Comparison of ENCODE assay signal across 1 cellular context in the genomic region with DNA sequence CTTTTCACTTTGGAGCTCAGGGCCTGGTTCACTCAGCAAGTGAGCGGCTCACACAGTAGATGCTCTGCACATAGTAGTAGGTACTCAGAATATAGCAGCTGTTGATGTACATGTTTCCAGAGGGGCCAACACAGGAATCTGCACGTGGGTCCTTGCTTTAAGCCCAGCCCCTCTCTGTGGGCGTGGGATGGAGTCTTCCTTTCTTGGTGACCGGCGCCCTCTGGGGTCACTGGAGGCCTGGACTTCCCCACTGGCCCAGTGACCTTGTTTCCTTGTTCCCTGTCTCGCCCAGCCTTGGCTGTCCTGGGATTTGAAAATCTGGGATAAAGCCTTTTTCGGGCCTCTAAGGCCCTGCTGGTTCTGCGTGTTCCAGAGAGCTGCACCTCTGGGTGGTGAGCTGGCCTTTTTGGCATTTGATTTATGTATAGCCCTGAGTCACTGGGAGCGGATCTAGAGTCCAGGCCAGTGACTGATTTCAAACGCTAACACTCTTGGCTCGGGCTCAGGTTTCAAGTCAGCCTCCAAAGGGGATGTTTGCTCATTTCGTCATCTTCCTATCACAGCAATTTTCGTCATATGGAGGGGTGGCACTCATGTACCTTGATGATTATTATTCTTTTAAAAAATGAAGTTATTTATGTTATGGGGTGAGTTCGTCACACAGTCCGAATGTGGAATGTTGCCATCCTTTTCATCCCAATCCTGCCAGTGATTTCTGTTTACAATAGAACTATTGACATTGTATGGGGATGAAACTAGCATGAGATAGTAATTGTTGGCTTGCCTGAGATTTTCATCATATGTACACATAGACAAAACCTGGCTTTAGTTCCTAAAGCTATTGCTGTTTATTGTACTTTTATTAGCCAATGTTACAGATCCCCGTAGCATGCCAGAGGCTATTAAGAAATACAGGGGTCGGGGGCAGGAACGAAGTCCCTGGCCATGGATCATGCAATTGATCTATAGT.
TF ChIP-seq lines count a peak whose summit lies in the region.

No MANE protein-coding gene starts in this region.

TF ChIP-seq in K562, 482 proteins besides CTCF, POLR2A, EP300 and RAD21 (continued from another document and continues in another):
- TF ChIP-seq, protein P1, sequence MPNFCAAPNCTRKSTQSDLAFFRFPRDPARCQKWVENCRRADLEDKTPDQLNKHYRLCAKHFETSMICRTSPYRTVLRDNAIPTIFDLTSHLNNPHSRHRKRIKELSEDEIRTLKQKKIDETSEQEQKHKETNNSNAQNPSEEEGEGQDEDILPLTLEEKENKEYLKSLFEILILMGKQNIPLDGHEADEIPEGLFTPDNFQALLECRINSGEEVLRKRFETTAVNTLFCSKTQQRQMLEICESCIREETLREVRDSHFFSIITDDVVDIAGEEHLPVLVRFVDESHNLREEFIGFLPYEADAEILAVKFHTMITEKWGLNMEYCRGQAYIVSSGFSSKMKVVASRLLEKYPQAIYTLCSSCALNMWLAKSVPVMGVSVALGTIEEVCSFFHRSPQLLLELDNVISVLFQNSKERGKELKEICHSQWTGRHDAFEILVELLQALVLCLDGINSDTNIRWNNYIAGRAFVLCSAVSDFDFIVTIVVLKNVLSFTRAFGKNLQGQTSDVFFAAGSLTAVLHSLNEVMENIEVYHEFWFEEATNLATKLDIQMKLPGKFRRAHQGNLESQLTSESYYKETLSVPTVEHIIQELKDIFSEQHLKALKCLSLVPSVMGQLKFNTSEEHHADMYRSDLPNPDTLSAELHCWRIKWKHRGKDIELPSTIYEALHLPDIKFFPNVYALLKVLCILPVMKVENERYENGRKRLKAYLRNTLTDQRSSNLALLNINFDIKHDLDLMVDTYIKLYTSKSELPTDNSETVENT (CRISPR knock-in tag; IDR thresholded peaks at IDR 0.05), result no peak
- TF ChIP-seq DDX20 (tag; IDR thresholded peaks at IDR 0.05; ENCODE audit: low read depth), result no peak
- TF ChIP-seq, protein P2, sequence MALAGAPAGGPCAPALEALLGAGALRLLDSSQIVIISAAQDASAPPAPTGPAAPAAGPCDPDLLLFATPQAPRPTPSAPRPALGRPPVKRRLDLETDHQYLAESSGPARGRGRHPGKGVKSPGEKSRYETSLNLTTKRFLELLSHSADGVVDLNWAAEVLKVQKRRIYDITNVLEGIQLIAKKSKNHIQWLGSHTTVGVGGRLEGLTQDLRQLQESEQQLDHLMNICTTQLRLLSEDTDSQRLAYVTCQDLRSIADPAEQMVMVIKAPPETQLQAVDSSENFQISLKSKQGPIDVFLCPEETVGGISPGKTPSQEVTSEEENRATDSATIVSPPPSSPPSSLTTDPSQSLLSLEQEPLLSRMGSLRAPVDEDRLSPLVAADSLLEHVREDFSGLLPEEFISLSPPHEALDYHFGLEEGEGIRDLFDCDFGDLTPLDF (CRISPR knock-in tag; IDR thresholded peaks at IDR 0.05), result no peak
- no peak for TF ChIP-seq CHCHD3 (CRISPR knock-in tag; IDR thresholded peaks at IDR 0.05)
- no peak for TF ChIP-seq GTF2E2 (tag; IDR thresholded peaks at IDR 0.05)
- no peak for TF ChIP-seq POLR3G (IDR thresholded peaks at IDR 0.05; ENCODE audit: extremely low read depth, insufficient read length, insufficient replicate concordance)
- no peak; the same call in 1 of the 2 replicates for TF ChIP-seq TARDBP (IDR thresholded peaks at IDR 0.05)
- TF ChIP-seq HIVEP1 (CRISPR knock-in tag; IDR thresholded peaks at IDR 0.05), result no peak
- no peak for TF ChIP-seq HNRNPH1 (optimal IDR thresholded peaks at IDR 0.05; ENCODE audit: low read depth, low read length)
- peak; percentile 86 for TF ChIP-seq ARID1B (IDR thresholded peaks at IDR 0.05)
- TF ChIP-seq, protein P3, sequence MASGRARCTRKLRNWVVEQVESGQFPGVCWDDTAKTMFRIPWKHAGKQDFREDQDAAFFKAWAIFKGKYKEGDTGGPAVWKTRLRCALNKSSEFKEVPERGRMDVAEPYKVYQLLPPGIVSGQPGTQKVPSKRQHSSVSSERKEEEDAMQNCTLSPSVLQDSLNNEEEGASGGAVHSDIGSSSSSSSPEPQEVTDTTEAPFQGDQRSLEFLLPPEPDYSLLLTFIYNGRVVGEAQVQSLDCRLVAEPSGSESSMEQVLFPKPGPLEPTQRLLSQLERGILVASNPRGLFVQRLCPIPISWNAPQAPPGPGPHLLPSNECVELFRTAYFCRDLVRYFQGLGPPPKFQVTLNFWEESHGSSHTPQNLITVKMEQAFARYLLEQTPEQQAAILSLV (tag; IDR thresholded peaks at IDR 0.05), result no peak
- TF ChIP-seq, protein P4, sequence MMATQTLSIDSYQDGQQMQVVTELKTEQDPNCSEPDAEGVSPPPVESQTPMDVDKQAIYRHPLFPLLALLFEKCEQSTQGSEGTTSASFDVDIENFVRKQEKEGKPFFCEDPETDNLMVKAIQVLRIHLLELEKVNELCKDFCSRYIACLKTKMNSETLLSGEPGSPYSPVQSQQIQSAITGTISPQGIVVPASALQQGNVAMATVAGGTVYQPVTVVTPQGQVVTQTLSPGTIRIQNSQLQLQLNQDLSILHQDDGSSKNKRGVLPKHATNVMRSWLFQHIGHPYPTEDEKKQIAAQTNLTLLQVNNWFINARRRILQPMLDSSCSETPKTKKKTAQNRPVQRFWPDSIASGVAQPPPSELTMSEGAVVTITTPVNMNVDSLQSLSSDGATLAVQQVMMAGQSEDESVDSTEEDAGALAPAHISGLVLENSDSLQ (IDR thresholded peaks at IDR 0.05), result peak; percentile 97
- TF ChIP-seq MCM3 (IDR thresholded peaks at IDR 0.05), result no peak
- peak; percentile 86 for TF ChIP-seq C11orf30 (IDR thresholded peaks at IDR 0.05; ENCODE audit: low read depth)
- peak; percentile 89 for TF ChIP-seq ZNF175 (CRISPR knock-in tag; IDR thresholded peaks at IDR 0.05; ENCODE audit: low read depth)
- TF ChIP-seq, protein P5, sequence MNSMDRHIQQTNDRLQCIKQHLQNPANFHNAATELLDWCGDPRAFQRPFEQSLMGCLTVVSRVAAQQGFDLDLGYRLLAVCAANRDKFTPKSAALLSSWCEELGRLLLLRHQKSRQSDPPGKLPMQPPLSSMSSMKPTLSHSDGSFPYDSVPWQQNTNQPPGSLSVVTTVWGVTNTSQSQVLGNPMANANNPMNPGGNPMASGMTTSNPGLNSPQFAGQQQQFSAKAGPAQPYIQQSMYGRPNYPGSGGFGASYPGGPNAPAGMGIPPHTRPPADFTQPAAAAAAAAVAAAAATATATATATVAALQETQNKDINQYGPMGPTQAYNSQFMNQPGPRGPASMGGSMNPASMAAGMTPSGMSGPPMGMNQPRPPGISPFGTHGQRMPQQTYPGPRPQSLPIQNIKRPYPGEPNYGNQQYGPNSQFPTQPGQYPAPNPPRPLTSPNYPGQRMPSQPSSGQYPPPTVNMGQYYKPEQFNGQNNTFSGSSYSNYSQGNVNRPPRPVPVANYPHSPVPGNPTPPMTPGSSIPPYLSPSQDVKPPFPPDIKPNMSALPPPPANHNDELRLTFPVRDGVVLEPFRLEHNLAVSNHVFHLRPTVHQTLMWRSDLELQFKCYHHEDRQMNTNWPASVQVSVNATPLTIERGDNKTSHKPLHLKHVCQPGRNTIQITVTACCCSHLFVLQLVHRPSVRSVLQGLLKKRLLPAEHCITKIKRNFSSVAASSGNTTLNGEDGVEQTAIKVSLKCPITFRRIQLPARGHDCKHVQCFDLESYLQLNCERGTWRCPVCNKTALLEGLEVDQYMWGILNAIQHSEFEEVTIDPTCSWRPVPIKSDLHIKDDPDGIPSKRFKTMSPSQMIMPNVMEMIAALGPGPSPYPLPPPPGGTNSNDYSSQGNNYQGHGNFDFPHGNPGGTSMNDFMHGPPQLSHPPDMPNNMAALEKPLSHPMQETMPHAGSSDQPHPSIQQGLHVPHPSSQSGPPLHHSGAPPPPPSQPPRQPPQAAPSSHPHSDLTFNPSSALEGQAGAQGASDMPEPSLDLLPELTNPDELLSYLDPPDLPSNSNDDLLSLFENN (IDR thresholded peaks at IDR 0.05; ENCODE audit: low read depth in 2 of 2, low read length in 2 of 2), result peak in 1 of 2 experiments; percentile 61; a peak in 1 of 4 replicates
- TF ChIP-seq SETDB1 (IDR thresholded peaks at IDR 0.05; ENCODE audit: low read length), result no peak
- TF ChIP-seq TEAD4 (IDR thresholded peaks at IDR 0.05; ENCODE audit: low read length), result peak; percentile 54; the same call in 1 of the 2 replicates
- TF ChIP-seq TEAD4 (CRISPR knock-in tag; IDR thresholded peaks at IDR 0.05; ENCODE audit: borderline replicate concordance), result no peak
- TF ChIP-seq, protein P6, sequence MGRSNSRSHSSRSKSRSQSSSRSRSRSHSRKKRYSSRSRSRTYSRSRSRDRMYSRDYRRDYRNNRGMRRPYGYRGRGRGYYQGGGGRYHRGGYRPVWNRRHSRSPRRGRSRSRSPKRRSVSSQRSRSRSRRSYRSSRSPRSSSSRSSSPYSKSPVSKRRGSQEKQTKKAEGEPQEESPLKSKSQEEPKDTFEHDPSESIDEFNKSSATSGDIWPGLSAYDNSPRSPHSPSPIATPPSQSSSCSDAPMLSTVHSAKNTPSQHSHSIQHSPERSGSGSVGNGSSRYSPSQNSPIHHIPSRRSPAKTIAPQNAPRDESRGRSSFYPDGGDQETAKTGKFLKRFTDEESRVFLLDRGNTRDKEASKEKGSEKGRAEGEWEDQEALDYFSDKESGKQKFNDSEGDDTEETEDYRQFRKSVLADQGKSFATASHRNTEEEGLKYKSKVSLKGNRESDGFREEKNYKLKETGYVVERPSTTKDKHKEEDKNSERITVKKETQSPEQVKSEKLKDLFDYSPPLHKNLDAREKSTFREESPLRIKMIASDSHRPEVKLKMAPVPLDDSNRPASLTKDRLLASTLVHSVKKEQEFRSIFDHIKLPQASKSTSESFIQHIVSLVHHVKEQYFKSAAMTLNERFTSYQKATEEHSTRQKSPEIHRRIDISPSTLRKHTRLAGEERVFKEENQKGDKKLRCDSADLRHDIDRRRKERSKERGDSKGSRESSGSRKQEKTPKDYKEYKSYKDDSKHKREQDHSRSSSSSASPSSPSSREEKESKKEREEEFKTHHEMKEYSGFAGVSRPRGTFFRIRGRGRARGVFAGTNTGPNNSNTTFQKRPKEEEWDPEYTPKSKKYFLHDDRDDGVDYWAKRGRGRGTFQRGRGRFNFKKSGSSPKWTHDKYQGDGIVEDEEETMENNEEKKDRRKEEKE (IDR thresholded peaks at IDR 0.05; ENCODE audit: borderline replicate concordance in 1 of 2, control insufficient read depth in 1 of 2, low read depth in 2 of 2, low read length in 1 of 2), result no peak
- TF ChIP-seq, protein P7, sequence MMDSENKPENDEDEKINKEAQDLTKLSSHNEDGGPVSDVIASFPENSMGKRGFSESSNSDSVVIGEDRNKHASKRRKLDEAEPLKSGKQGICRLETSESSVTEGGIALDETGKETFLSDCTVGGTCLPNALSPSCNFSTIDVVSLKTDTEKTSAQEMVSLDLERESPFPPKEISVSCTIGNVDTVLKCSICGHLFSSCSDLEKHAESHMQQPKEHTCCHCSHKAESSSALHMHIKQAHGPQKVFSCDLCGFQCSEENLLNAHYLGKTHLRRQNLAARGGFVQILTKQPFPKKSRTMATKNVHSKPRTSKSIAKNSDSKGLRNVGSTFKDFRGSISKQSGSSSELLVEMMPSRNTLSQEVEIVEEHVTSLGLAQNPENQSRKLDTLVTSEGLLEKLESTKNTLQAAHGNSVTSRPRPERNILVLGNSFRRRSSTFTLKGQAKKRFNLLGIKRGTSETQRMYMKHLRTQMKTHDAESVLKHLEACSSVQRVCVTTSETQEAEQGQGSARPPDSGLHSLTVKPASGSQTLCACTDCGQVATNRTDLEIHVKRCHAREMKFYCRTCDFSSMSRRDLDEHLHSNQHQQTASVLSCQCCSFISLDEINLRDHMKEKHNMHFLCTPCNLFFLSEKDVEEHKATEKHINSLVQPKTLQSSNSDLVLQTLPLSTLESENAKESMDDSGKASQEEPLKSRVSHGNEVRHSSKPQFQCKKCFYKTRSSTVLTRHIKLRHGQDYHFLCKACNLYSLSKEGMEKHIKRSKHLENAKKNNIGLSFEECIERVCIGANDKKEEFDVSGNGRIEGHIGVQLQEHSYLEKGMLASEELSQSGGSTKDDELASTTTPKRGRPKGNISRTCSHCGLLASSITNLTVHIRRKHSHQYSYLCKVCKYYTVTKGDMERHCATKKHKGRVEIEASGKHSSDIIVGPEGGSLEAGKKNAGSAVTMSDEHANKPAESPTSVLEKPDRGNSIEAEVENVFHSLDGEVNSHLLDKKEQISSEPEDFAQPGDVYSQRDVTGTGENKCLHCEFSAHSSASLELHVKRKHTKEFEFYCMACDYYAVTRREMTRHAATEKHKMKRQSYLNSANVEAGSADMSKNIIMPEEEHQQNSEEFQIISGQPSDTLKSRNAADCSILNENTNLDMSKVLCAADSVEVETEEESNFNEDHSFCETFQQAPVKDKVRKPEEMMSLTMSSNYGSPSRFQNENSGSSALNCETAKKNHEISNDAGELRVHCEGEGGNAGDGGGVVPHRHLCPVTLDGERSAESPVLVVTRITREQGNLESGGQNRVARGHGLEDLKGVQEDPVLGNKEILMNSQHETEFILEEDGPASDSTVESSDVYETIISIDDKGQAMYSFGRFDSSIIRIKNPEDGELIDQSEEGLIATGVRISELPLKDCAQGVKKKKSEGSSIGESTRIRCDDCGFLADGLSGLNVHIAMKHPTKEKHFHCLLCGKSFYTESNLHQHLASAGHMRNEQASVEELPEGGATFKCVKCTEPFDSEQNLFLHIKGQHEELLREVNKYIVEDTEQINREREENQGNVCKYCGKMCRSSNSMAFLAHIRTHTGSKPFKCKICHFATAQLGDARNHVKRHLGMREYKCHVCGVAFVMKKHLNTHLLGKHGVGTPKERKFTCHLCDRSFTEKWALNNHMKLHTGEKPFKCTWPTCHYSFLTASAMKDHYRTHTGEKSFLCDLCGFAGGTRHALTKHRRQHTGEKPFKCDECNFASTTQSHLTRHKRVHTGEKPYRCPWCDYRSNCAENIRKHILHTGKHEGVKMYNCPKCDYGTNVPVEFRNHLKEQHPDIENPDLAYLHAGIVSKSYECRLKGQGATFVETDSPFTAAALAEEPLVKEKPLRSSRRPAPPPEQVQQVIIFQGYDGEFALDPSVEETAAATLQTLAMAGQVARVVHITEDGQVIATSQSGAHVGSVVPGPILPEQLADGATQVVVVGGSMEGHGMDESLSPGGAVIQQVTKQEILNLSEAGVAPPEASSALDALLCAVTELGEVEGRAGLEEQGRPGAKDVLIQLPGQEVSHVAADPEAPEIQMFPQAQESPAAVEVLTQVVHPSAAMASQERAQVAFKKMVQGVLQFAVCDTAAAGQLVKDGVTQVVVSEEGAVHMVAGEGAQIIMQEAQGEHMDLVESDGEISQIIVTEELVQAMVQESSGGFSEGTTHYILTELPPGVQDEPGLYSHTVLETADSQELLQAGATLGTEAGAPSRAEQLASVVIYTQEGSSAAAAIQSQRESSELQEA (IDR thresholded peaks at IDR 0.05; ENCODE audit: low read depth), result no peak
- TF ChIP-seq SAFB (IDR thresholded peaks at IDR 0.05; ENCODE audit: borderline replicate concordance, low read depth, low read length), result no peak
- TF ChIP-seq CBX1 (IDR thresholded peaks at IDR 0.05; ENCODE audit: low read depth), result no peak
- no peak; a peak in 1 of 4 replicates for TF ChIP-seq FOXK2 (conservative IDR thresholded peaks at IDR 0.05 in 1 of 2, IDR thresholded peaks at IDR 0.05 in 1 of 2; ENCODE audit: low read depth in 2 of 2)
- TF ChIP-seq, protein P8, sequence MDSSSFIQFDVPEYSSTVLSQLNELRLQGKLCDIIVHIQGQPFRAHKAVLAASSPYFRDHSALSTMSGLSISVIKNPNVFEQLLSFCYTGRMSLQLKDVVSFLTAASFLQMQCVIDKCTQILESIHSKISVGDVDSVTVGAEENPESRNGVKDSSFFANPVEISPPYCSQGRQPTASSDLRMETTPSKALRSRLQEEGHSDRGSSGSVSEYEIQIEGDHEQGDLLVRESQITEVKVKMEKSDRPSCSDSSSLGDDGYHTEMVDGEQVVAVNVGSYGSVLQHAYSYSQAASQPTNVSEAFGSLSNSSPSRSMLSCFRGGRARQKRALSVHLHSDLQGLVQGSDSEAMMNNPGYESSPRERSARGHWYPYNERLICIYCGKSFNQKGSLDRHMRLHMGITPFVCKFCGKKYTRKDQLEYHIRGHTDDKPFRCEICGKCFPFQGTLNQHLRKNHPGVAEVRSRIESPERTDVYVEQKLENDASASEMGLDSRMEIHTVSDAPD (CRISPR knock-in tag; IDR thresholded peaks at IDR 0.05), result no peak
- TF ChIP-seq KAT7 (CRISPR knock-in tag; IDR thresholded peaks at IDR 0.05; ENCODE audit: borderline replicate concordance), result no peak
